In the genomic region with DNA sequence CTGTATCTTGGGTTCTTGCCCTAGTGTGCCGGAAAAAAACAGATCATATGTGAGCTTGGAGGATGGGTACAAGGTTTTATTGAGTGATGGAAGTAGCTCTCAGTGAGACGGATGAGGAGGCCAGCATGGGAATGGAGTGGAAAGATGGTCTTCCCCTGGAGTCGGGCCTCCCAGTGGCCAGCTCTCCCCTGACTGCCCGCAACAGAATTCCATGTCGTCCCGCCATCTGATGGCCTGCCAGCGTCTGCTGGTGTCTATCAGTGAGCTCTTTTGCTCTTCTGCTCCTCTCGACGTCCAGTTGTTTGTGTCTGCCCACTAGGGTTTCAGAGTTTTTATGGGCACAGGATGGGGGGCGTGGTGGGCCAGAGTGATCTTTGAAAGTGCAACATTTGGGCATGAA, we compare ENCODE assay signal across 15 cellular contexts.
A peak's percentile ranks its signal among the peaks of the same experiment; 100 is the strongest.
DNase-seq lines count a peak whose midpoint lies in the region; ATAC-seq, FAIRE-seq and TF ChIP-seq lines count a peak whose summit lies in the region.
"Had no signal": no experiment of that assay in that cellular context is flagged by ENCODE, and none has a peak within 500 bp of the region (broad histone marks: within the 10 kb centered on the region; RNA-seq: fewer than 3 reads in every experiment).

No MANE protein-coding gene starts in this region.

- no peaks in the 10 kb centered on the region for H3K36me3 ChIP-seq in HepG2 (replicated peaks in 1 of 2; ENCODE audit: control insufficient read depth in 1 of 2, insufficient read depth in 2 of 2, low read length in 2 of 2)
- H3K36me3 ChIP-seq in right lobe of liver = no peaks in the 10 kb centered on the region
- no peaks in the 10 kb centered on the region for H3K36me3 ChIP-seq in kidney (ENCODE audit: control insufficient read depth in 1 of 2, insufficient read depth in 2 of 2, low read length in 2 of 2)
- H3K36me3 ChIP-seq: BLaER1, HAP-1 had no signal

- no peaks in the 10 kb centered on the region for H3K36me3 Mint-ChIP-seq in activated T-helper 1 cell treated with anti-CD3 and anti-CD28 coated beads, Interleukin-12 subunit alpha, Interleukin-12 subunit beta, Interleukin-2, Interleukin-4 antibody, amounts not matched to agents 30 ng/mL and 10 ng/mL and 1 ng/mL, durations not matched to agents 14 hours and 24 hours and 36 hours (ENCODE audit: low read depth)
- H3K36me3 Mint-ChIP-seq: CD14-positive monocyte; CD4-positive, alpha-beta memory T cell had no signal

- no peak for DNase-seq in HepG2 (ENCODE audit: low spot score)
- DNase-seq in right lobe of liver = no peak
- peak; percentile 39 for DNase-seq in kidney
- peak; percentile 69 for DNase-seq in posterior vena cava (ENCODE audit: low spot score)
- no peak for DNase-seq in activated T-helper 1 cell treated with anti-CD3 and anti-CD28 coated beads, Interleukin-12 subunit alpha, Interleukin-12 subunit beta, Interleukin-2, Interleukin-4 antibody, amounts not matched to agents 30 ng/mL and 10 ng/mL and 1 ng/mL, durations not matched to agents 14 hours and 24 hours and 36 hours (ENCODE audit: low spot score)
- DNase-seq in G401 (ENCODE audit: low spot score) = no peak
- DNase-seq: 8988T; CD4-positive, alpha-beta memory T cell; DMS153; DMS79; GF-D8 had no signal

- TF ChIP-seq CTCF in HepG2 (CRISPR knock-in tag; IDR thresholded peaks at IDR 0.05) = no peak
- TF ChIP-seq CTCF in right lobe of liver (IDR thresholded peaks at IDR 0.05) = no peak
- TF ChIP-seq CTCF in kidney (IDR thresholded peaks at IDR 0.05; ENCODE audit: borderline replicate concordance, extremely low read depth, insufficient read depth) = no peak

- H3K79me2 ChIP-seq in HepG2 (ENCODE audit: insufficient read depth, low read length) = no peaks in the 10 kb centered on the region

- no peak overlapping the region for H3K27ac ChIP-seq in HepG2 (ENCODE audit: extremely low read length, insufficient read depth, low read length)
- no peak overlapping the region for H3K27ac ChIP-seq in right lobe of liver
- no peak overlapping the region for H3K27ac ChIP-seq in kidney (ENCODE audit: low read depth in 2 of 2, low read length in 2 of 2)
- H3K27ac ChIP-seq: BLaER1 had no signal

- no peak overlapping the region for H3K4me2 ChIP-seq in HepG2 (ENCODE audit: low read depth, low read length)
- H3K4me2 ChIP-seq: BLaER1 had no signal

- no peaks in the 10 kb centered on the region for H3K9me3 Mint-ChIP-seq in activated T-helper 1 cell treated with anti-CD3 and anti-CD28 coated beads, Interleukin-12 subunit alpha, Interleukin-12 subunit beta, Interleukin-2, Interleukin-4 antibody, amounts not matched to agents 30 ng/mL and 10 ng/mL and 1 ng/mL, durations not matched to agents 14 hours and 24 hours and 36 hours

- TF ChIP-seq POLR2A in HepG2 (IDR thresholded peaks at IDR 0.05; ENCODE audit: insufficient read depth in 1 of 2, low read depth in 2 of 2, low read length in 2 of 2) = no peak
- TF ChIP-seq POLR2A in right lobe of liver (IDR thresholded peaks at IDR 0.05) = no peak

- H3K4me1 Mint-ChIP-seq in activated T-helper 1 cell treated with anti-CD3 and anti-CD28 coated beads, Interleukin-12 subunit alpha, Interleukin-12 subunit beta, Interleukin-2, Interleukin-4 antibody, amounts not matched to agents 30 ng/mL and 10 ng/mL and 1 ng/mL, durations not matched to agents 14 hours and 24 hours and 36 hours (ENCODE audit: low read depth) = no peaks in the 10 kb centered on the region
- H3K4me1 Mint-ChIP-seq: CD14-positive monocyte; CD4-positive, alpha-beta memory T cell had no signal

- H3K4me3 ChIP-seq in HepG2 (replicated peaks in 1 of 3; ENCODE audit: insufficient read depth in 1 of 3, low read depth in 2 of 3, low read length in 3 of 3) (no peak overlapping the region), right lobe of liver (no peak overlapping the region), kidney (ENCODE audit: low read length in 2 of 2) (no peak overlapping the region)
- H3K4me3 ChIP-seq: BLaER1, HAP-1 had no signal

- POLR2A ChIA-PET in HepG2 (lab: Yijun Ruan, JAX) = no interaction called here

- H3K4me3 Mint-ChIP-seq in activated T-helper 1 cell treated with anti-CD3 and anti-CD28 coated beads, Interleukin-12 subunit alpha, Interleukin-12 subunit beta, Interleukin-2, Interleukin-4 antibody, amounts not matched to agents 30 ng/mL and 10 ng/mL and 1 ng/mL, durations not matched to agents 14 hours and 24 hours and 36 hours = no peak overlapping the region
- H3K4me3 Mint-ChIP-seq: CD14-positive monocyte; CD4-positive, alpha-beta memory T cell had no signal

- no peak overlapping the region for H3K27ac Mint-ChIP-seq in activated T-helper 1 cell treated with anti-CD3 and anti-CD28 coated beads, Interleukin-12 subunit alpha, Interleukin-12 subunit beta, Interleukin-2, Interleukin-4 antibody, amounts not matched to agents 30 ng/mL and 10 ng/mL and 1 ng/mL, durations not matched to agents 14 hours and 24 hours and 36 hours
- H3K27ac Mint-ChIP-seq: CD14-positive monocyte; CD4-positive, alpha-beta memory T cell had no signal

- H3K27me3 ChIP-seq in HepG2 (ENCODE audit: control insufficient read depth in 1 of 2, insufficient read depth in 2 of 2, low read length in 2 of 2) (no peaks in the 10 kb centered on the region), right lobe of liver (no peaks in the 10 kb centered on the region)
- H3K27me3 ChIP-seq: BLaER1 had no signal

- H3K9me3 ChIP-seq in HepG2 (ENCODE audit: low read length) (no peaks in the 10 kb centered on the region), right lobe of liver (no peaks in the 10 kb centered on the region), kidney (ENCODE audit: control insufficient read depth in 1 of 2, low read length in 2 of 2) (no peaks in the 10 kb centered on the region)
- H3K9me3 ChIP-seq: BLaER1, HAP-1 had no signal

- H3K9ac ChIP-seq in HepG2 (ENCODE audit: insufficient read depth, low read depth, low read length) (no peak overlapping the region), kidney (ENCODE audit: low read length in 2 of 2) (no peak overlapping the region)
- H3K9ac ChIP-seq: BLaER1 had no signal

- CTCF ChIA-PET in HepG2 (lab: Yijun Ruan, JAX; ENCODE audit: low intra/inter-chr PET ratio, low total read pairs) = no interaction called here

- intact Hi-C loops in HepG2 (cut with micrococcal nuclease; ENCODE audit: unreplicated experiment) (no loop called here), right lobe of liver (cut with DNase I) (no loop called here), kidney (cut with DNase I) (no loop called here), posterior vena cava (cut with DNase I) (no loop called here)
- intact Hi-C loops in activated T-helper 1 cell treated with anti-CD3 and anti-CD28 coated beads, Interleukin-12 subunit alpha, Interleukin-12 subunit beta, Interleukin-2, Interleukin-4 antibody, amounts not matched to agents 30 ng/mL and 10 ng/mL and 1 ng/mL, durations not matched to agents 14 hours and 24 hours and 36 hours (cut with micrococcal nuclease) = no loop called here

- no TSS peak for BruUV-seq in HepG2 (replicated peaks; lab: Mats Ljungman, UMichigan)

- no peak overlapping the region for H2AFZ ChIP-seq in HepG2 (ENCODE audit: low read length)

- H3K27me3 Mint-ChIP-seq in activated T-helper 1 cell treated with anti-CD3 and anti-CD28 coated beads, Interleukin-12 subunit alpha, Interleukin-12 subunit beta, Interleukin-2, Interleukin-4 antibody, amounts not matched to agents 30 ng/mL and 10 ng/mL and 1 ng/mL, durations not matched to agents 14 hours and 24 hours and 36 hours (ENCODE audit: insufficient read depth) = no peaks in the 10 kb centered on the region
- H3K27me3 Mint-ChIP-seq: CD4-positive, alpha-beta memory T cell had no signal

- no peaks in the 10 kb centered on the region for H4K20me1 ChIP-seq in HepG2 (ENCODE audit: insufficient read depth, low read length)
- H4K20me1 ChIP-seq: BLaER1 had no signal

- WGBS in HepG2 (ENCODE audit: low lambda C conversion rate) = 2% methylated on average over 10 of the region's 10 CpGs
- 69% methylated on average over 8 of the region's 10 CpGs for WGBS in right lobe of liver (ENCODE audit: insufficient coverage, low coverage, low lambda C conversion rate, missing lambda C conversion rate)

- in situ Hi-C loops in HepG2 (cut with HindIII; ENCODE audit: extremely low pct_ligation_motif_present, low pct_unique_long_range_greater_than_20kb) = no loop called here
- in situ Hi-C loops in G401 (cut with HindIII; ENCODE audit: low sequenced_read_pairs) = no loop called here

- TF ChIP-seq EP300 in HepG2 (IDR thresholded peaks at IDR 0.05; ENCODE audit: low read depth in 2 of 2, low read length in 2 of 2) (no peak), HepG2 (CRISPR knock-in tag; IDR thresholded peaks at IDR 0.05; ENCODE audit: borderline replicate concordance) (no peak)

- ATAC-seq in HepG2 = peak; percentile 43; the same call in 2 of the 3 replicates
- no peak for ATAC-seq in right lobe of liver
- no peak for ATAC-seq in HG03378 (IDR thresholded peaks at IDR 0.05; ENCODE audit: unreplicated experiment)

- FAIRE-seq in HepG2 (lab: Jason Lieb, UNC) (no peak), kidney (lab: Jason Lieb, UNC) (no peak)

- no peak for TF ChIP-seq RAD21 in HepG2 (CRISPR knock-in tag; IDR thresholded peaks at IDR 0.05)

- no peaks in the 10 kb centered on the region for H3K4me1 ChIP-seq in HepG2 (ENCODE audit: insufficient read depth, low read length)
- H3K4me1 ChIP-seq in right lobe of liver = no peaks in the 10 kb centered on the region
- no peaks in the 10 kb centered on the region for H3K4me1 ChIP-seq in kidney (ENCODE audit: control insufficient read depth in 1 of 2, insufficient read depth in 1 of 2, low read depth in 1 of 2, low read length in 2 of 2)
- H3K4me1 ChIP-seq: BLaER1, HAP-1 had no signal

TF ChIP-seq in HepG2, 621 proteins besides CTCF, POLR2A, EP300 and RAD21 (continues in another document):
- TF ChIP-seq ZNF709 (CRISPR knock-in tag; IDR thresholded peaks at IDR 0.05) = no peak
- no peak for TF ChIP-seq YEATS4 (CRISPR knock-in tag; IDR thresholded peaks at IDR 0.05; ENCODE audit: borderline replicate concordance)
- TF ChIP-seq NFIC (IDR thresholded peaks at IDR 0.05; ENCODE audit: low read length) = no peak
- no peak for TF ChIP-seq ZFY (CRISPR knock-in tag; IDR thresholded peaks at IDR 0.05)
- TF ChIP-seq ZNF772 (CRISPR knock-in tag; IDR thresholded peaks at IDR 0.05) = no peak
- no peak for TF ChIP-seq CENPT (CRISPR knock-in tag; IDR thresholded peaks at IDR 0.05; ENCODE audit: low read depth)
- TF ChIP-seq ZNF883 (CRISPR knock-in tag; IDR thresholded peaks at IDR 0.05; ENCODE audit: not compliant biosample characterization) = no peak
- TF ChIP-seq RCOR2 (CRISPR knock-in tag; IDR thresholded peaks at IDR 0.05) = no peak
- TF ChIP-seq ZNF644 (CRISPR knock-in tag; IDR thresholded peaks at IDR 0.05; ENCODE audit: low read depth) = no peak
- TF ChIP-seq ZNF282 (IDR thresholded peaks at IDR 0.05; ENCODE audit: partially characterized antibody) = no peak
- no peak for TF ChIP-seq KLF13 (CRISPR knock-in tag; IDR thresholded peaks at IDR 0.05)

Comparison
In these comparisons a context has a peak if more than half of its experiments do, and no peak if none do; other contexts are left out.
1. DNase-seq: peak in kidney (single experiment) and posterior vena cava (single experiment); none in HepG2 (single experiment), right lobe of liver (0 of 3), activated T-helper 1 cell treated with anti-CD3 and anti-CD28 coated beads, Interleukin-12 subunit alpha, Interleukin-12 subunit beta, Interleukin-2, Interleukin-4 antibody, amounts not matched to agents 30 ng/mL and 10 ng/mL and 1 ng/mL, durations not matched to agents 14 hours and 24 hours and 36 hours (single experiment) and G401 (single experiment).